Comparison of ENCODE assay signal across 17 cellular contexts in the genomic region with DNA sequence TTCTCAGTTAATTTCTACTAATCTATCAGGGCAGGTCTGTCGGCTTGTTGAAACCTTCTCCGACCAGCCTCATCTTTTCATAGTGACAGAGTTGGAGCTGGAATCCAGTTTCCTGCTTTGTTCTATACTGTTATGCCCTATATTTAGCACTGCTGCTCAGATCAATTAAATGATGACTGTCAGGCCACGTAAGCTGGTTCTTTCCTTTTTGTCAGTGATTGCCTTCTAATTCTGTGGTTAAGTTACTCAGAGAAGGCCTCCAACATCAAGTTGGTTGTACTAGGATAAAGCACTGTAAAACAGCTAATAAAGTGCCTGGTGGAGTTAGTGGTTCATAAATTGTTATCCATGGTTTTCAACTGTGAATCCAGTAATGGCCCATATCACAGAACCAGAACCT.
"Had no signal": no experiment of that assay in that cellular context is flagged by ENCODE, and none has a peak within 500 bp of the region (broad histone marks: within the 10 kb centered on the region; RNA-seq: fewer than 3 reads in every experiment).

No MANE protein-coding gene starts in this region.

- H3K27me3 ChIP-seq: cardiac muscle cell, left lung, thyroid gland had no signal

- FAIRE-seq: endometrium, kidney had no signal

- H3K4me3 ChIP-seq: cardiac muscle cell, left lung, mucosa of descending colon, thyroid gland had no signal

- H3K9me3 ChIP-seq: mucosa of descending colon, thyroid gland had no signal

- H3K27ac Mint-ChIP-seq: naive thymus-derived CD4-positive, alpha-beta T cell; stimulated activated memory B cell treated with anti-CD40 and anti-IgM and Interleukin-4, amounts not matched to agents 10 μg/mL and 1 μg/mL and 100 μg/mL, for 72 hours had no signal

- H3K79me2 ChIP-seq: parathyroid adenoma had no signal

- ATAC-seq: activated CD4-positive, CD25-positive, alpha-beta regulatory T cell treated with anti-CD3 and anti-CD28 coated beads, Interleukin-2, amount 50 U/mL, for 24 hours; left lung; mucosa of descending colon; naive thymus-derived CD4-positive, alpha-beta T cell; stimulated activated memory B cell treated with anti-CD40 and anti-IgM and Interleukin-4, amounts not matched to agents 10 μg/mL and 1 μg/mL and 100 μg/mL, for 72 hours had no signal

- H3K4me3 Mint-ChIP-seq: naive thymus-derived CD4-positive, alpha-beta T cell; stimulated activated memory B cell treated with anti-CD40 and anti-IgM and Interleukin-4, amounts not matched to agents 10 μg/mL and 1 μg/mL and 100 μg/mL, for 72 hours had no signal

- H3K4me1 ChIP-seq: parathyroid adenoma had no signal

- H3K36me3 ChIP-seq: cardiac muscle cell, left lung, thyroid gland had no signal

- H3K27me3 Mint-ChIP-seq: naive thymus-derived CD4-positive, alpha-beta T cell; stimulated activated memory B cell treated with anti-CD40 and anti-IgM and Interleukin-4, amounts not matched to agents 10 μg/mL and 1 μg/mL and 100 μg/mL, for 72 hours had no signal

- H2AFZ ChIP-seq: parathyroid adenoma had no signal

- DNase-seq: activated naive CD4-positive, alpha-beta T cell treated with Interleukin-2 at 50 U/mL for 16 hours; activated T-cell treated with anti-CD3 and anti-CD28 coated beads for 4 hours; aorta; hypothalamus; kidney; left lung; mammary epithelial cell; mucosa of descending colon; naive thymus-derived CD4-positive, alpha-beta T cell; retina; stimulated activated CD4-positive, alpha-beta T cell treated with anti-CD3 and anti-CD28 coated beads, Interleukin-2, amount 100 ng/mL, for 48 hours; thyroid gland had no signal

- H3K9ac ChIP-seq: parathyroid adenoma had no signal

- H3K27ac ChIP-seq: cardiac muscle cell, left lung, parathyroid adenoma, thyroid gland had no signal
